In the genomic region with DNA sequence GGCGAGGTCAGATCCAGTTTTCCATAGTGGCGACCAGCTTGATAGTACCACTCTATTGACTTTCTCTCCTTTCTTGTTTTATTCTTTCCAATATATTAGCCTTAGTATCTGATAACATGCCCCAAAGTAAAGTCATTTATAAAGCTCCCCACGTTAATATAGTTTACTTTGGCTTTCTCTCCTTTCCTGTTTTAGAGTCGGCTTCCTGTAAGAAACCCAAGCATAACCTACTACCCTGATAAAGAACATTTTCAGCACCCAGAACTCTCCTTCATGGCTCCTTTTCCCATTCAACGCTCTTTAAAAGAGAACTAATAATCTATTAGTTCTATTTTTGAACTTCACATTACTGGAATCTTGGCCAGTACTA, we compare ENCODE assay signal across 14 cellular contexts. TPM values are rescaled to one million over a fixed set of nuclear protein-coding genes. Genes with fewer than 3 reads are reported as not detected.
"Had no signal": no experiment of that assay in that cellular context is flagged by ENCODE, and none has a peak within 500 bp of the region (broad histone marks: within the 10 kb centered on the region; RNA-seq: fewer than 3 reads in every experiment).

No MANE protein-coding gene starts in this region.

- H3K4me3 ChIP-seq: cardiac muscle cell had no signal

- H3K36me3 Mint-ChIP-seq: activated CD4-positive, alpha-beta memory T cell treated with anti-CD3 and anti-CD28 coated beads for 36 hours; activated naive CD8-positive, alpha-beta T cell had no signal

- H3K36me3 ChIP-seq: brain microvascular endothelial cell, cardiac muscle cell had no signal

- DNase-seq: activated CD4-positive, alpha-beta memory T cell treated with anti-CD3 and anti-CD28 coated beads for 36 hours; activated CD4-positive, CD25-positive, alpha-beta regulatory T cell; activated CD8-positive, alpha-beta memory T cell treated with anti-CD3 and anti-CD28 coated beads for 24 hours; activated gamma-delta T cell; activated T-cell treated with anti-CD3 and anti-CD28 coated beads, Interleukin-2, amount 50 U/mL, for 4 hours; T-helper 17 cell; T-helper 9 cell had no signal

- H3K27me3 ChIP-seq: brain microvascular endothelial cell, cardiac muscle cell had no signal

- H3K27ac Mint-ChIP-seq: activated CD4-positive, alpha-beta memory T cell treated with anti-CD3 and anti-CD28 coated beads for 36 hours; activated CD4-positive, alpha-beta T cell treated with anti-CD3 and anti-CD28 coated beads, Interleukin-2, amount 10 ng/mL, durations not matched to agents 7 days and 5 days; activated naive CD4-positive, alpha-beta T cell treated with anti-CD3 and anti-CD28 coated beads for 36 hours; activated naive CD8-positive, alpha-beta T cell; T-helper 17 cell had no signal

- H3K27ac ChIP-seq: brain microvascular endothelial cell, cardiac muscle cell had no signal

- H3K9me3 Mint-ChIP-seq: activated CD4-positive, alpha-beta memory T cell treated with anti-CD3 and anti-CD28 coated beads for 36 hours; activated CD4-positive, alpha-beta T cell treated with anti-CD3 and anti-CD28 coated beads, Interleukin-2, amount 10 ng/mL, durations not matched to agents 7 days and 5 days; activated naive CD4-positive, alpha-beta T cell treated with anti-CD3 and anti-CD28 coated beads for 36 hours; activated T-cell treated with anti-CD3 and anti-CD28 coated beads, Interleukin-2, amount 50 U/mL, for 4 hours had no signal

- H3K4me3 Mint-ChIP-seq: activated CD4-positive, alpha-beta memory T cell treated with anti-CD3 and anti-CD28 coated beads for 36 hours; activated CD4-positive, alpha-beta T cell treated with anti-CD3 and anti-CD28 coated beads, Interleukin-2, amount 10 ng/mL, durations not matched to agents 7 days and 5 days; activated naive CD4-positive, alpha-beta T cell treated with anti-CD3 and anti-CD28 coated beads for 36 hours; activated naive CD8-positive, alpha-beta T cell; activated T-cell treated with anti-CD3 and anti-CD28 coated beads, Interleukin-2, amount 50 U/mL, for 4 hours had no signal

RNA-seq across cellular contexts. Expression of a gene that starts 23.7 kb away (rescaled TPM):
- total RNA-seq: activated CD4-positive, alpha-beta memory T cell treated with anti-CD3 and anti-CD28 coated beads for 36 hours; activated CD4-positive, alpha-beta T cell treated with anti-CD3 and anti-CD28 coated beads, Interleukin-2, amount 10 ng/mL, durations not matched to agents 7 days and 5 days; activated naive CD4-positive, alpha-beta T cell treated with anti-CD3 and anti-CD28 coated beads for 36 hours; activated T-cell treated with anti-CD3 and anti-CD28 coated beads, Interleukin-2, amount 50 U/mL, for 4 hours; PC-3; SK-MEL-5 had no signal

RNA-seq across cellular contexts. Expression of a gene that starts 49.8 kb away (rescaled TPM):
- total RNA-seq: activated CD4-positive, alpha-beta memory T cell treated with anti-CD3 and anti-CD28 coated beads for 36 hours; activated naive CD4-positive, alpha-beta T cell treated with anti-CD3 and anti-CD28 coated beads for 36 hours; activated T-cell treated with anti-CD3 and anti-CD28 coated beads, Interleukin-2, amount 50 U/mL, for 4 hours; cardiac muscle cell; PC-3; SK-MEL-5; T-helper 17 cell had no signal
- polyA plus RNA-seq: cardiac muscle cell had no signal
